ENCODE assay signal across 3 cellular contexts in the genomic region with DNA sequence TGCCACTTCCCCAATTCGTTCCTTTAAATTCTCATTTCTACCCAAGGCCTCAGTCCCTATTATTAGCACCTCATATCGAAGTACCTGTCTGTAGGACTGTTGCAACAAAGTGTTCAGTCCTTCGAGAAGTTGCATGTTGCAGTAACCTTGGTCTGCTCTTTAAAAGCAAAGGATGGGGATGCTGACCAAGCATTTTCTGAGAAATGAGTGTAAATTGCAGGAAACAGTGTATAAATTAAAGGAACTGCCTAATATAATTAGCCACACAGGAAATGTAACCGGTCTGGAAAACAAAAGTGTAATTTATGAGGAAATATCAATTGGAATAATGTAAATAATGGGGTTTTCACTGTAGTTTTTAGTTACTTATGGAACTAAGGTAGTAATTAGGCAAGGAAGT.
A peak's percentile ranks its signal among the peaks of the same experiment; 100 is the strongest.
TF ChIP-seq lines count a peak whose summit lies in the region.

No MANE protein-coding gene starts in this region.

TF ChIP-seq in HepG2, 621 proteins besides CTCF, POLR2A, EP300 and RAD21:
- TF ChIP-seq MAFF (IDR thresholded peaks at IDR 0.05; ENCODE audit: low read depth, low read length) (peak; percentile 89), MAFK (conservative IDR thresholded peaks at IDR 0.05 in 1 of 2, IDR thresholded peaks at IDR 0.05 in 1 of 2; ENCODE audit: low read length in 2 of 2) (peak; percentile 93), TAF15 (IDR thresholded peaks at IDR 0.05; ENCODE audit: low read depth, low read length, poor library complexity, severe bottlenecking) (no peak)
- TF ChIP-seq, protein P1, sequence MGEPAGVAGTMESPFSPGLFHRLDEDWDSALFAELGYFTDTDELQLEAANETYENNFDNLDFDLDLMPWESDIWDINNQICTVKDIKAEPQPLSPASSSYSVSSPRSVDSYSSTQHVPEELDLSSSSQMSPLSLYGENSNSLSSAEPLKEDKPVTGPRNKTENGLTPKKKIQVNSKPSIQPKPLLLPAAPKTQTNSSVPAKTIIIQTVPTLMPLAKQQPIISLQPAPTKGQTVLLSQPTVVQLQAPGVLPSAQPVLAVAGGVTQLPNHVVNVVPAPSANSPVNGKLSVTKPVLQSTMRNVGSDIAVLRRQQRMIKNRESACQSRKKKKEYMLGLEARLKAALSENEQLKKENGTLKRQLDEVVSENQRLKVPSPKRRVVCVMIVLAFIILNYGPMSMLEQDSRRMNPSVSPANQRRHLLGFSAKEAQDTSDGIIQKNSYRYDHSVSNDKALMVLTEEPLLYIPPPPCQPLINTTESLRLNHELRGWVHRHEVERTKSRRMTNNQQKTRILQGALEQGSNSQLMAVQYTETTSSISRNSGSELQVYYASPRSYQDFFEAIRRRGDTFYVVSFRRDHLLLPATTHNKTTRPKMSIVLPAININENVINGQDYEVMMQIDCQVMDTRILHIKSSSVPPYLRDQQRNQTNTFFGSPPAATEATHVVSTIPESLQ (CRISPR knock-in tag; conservative IDR thresholded peaks at IDR 0.05) = no peak

TF ChIP-seq in IMR-90, 13 proteins besides CTCF, POLR2A, EP300 and RAD21:
- TF ChIP-seq SMC3 (IDR thresholded peaks at IDR 0.05; ENCODE audit: low read depth, low read length) = no peak
- no peak for TF ChIP-seq MAZ (IDR thresholded peaks at IDR 0.05; ENCODE audit: borderline replicate concordance, low read depth, low read length)
- no peak for TF ChIP-seq MXI1 (IDR thresholded peaks at IDR 0.05; ENCODE audit: borderline replicate concordance, low read depth, low read length)
- TF ChIP-seq MAFK (IDR thresholded peaks at IDR 0.05; ENCODE audit: low read depth, low read length) = peak; percentile 78

TF ChIP-seq in K562, 482 proteins besides CTCF, POLR2A, EP300 and RAD21:
- peak; percentile 66 for TF ChIP-seq C11orf30 (IDR thresholded peaks at IDR 0.05; ENCODE audit: low read depth)
- TF ChIP-seq PRMT5 (CRISPR knock-in tag; IDR thresholded peaks at IDR 0.05) = no peak
- peak; percentile 61 for TF ChIP-seq MAFF (IDR thresholded peaks at IDR 0.05; ENCODE audit: low read length)
- TF ChIP-seq, protein P2, sequence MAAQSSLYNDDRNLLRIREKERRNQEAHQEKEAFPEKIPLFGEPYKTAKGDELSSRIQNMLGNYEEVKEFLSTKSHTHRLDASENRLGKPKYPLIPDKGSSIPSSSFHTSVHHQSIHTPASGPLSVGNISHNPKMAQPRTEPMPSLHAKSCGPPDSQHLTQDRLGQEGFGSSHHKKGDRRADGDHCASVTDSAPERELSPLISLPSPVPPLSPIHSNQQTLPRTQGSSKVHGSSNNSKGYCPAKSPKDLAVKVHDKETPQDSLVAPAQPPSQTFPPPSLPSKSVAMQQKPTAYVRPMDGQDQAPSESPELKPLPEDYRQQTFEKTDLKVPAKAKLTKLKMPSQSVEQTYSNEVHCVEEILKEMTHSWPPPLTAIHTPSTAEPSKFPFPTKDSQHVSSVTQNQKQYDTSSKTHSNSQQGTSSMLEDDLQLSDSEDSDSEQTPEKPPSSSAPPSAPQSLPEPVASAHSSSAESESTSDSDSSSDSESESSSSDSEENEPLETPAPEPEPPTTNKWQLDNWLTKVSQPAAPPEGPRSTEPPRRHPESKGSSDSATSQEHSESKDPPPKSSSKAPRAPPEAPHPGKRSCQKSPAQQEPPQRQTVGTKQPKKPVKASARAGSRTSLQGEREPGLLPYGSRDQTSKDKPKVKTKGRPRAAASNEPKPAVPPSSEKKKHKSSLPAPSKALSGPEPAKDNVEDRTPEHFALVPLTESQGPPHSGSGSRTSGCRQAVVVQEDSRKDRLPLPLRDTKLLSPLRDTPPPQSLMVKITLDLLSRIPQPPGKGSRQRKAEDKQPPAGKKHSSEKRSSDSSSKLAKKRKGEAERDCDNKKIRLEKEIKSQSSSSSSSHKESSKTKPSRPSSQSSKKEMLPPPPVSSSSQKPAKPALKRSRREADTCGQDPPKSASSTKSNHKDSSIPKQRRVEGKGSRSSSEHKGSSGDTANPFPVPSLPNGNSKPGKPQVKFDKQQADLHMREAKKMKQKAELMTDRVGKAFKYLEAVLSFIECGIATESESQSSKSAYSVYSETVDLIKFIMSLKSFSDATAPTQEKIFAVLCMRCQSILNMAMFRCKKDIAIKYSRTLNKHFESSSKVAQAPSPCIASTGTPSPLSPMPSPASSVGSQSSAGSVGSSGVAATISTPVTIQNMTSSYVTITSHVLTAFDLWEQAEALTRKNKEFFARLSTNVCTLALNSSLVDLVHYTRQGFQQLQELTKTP (IDR thresholded peaks at IDR 0.05; ENCODE audit: low read depth in 1 of 2, partially characterized antibody in 2 of 2) = no peak
- TF ChIP-seq MAFK (IDR thresholded peaks at IDR 0.05; ENCODE audit: low read length) = peak; percentile 51; the same call in 1 of the 2 replicates
- TF ChIP-seq ZNF316 (IDR thresholded peaks at IDR 0.05) = peak; percentile 77
- TF ChIP-seq MAFG (tag; conservative IDR thresholded peaks at IDR 0.05) = peak; percentile 55
